In the genomic region with DNA sequence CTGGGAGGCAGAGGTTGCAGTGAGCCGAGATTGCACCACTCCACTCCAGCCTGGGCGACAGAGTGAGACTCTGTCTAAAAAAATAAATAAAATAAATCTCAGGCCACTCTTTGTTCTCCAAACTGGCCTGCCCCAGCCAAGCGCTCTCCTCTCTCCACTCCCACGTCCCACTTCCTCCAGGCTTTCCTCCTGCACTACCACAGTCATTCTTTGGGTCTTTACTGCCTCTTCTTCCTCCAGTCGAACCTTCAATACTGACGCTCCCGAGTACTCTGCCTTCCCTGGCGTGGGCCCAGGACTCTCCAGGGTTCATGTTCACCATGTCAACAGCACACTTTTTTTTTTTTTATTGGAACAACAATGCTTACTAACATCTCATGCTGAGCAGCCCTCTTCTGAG, we compare ENCODE assay signal across 19 cellular contexts. TPM values are rescaled to one million over a fixed set of nuclear protein-coding genes. Genes with fewer than 3 reads are reported as not detected.
DNase-seq lines count a peak whose midpoint lies in the region; ATAC-seq, FAIRE-seq and TF ChIP-seq lines count a peak whose summit lies in the region.
"Had no signal": no experiment of that assay in that cellular context is flagged by ENCODE, and none has a peak within 500 bp of the region (broad histone marks: within the 10 kb centered on the region; RNA-seq: fewer than 3 reads in every experiment).

No MANE protein-coding gene starts in this region.

- H3K4me3 Mint-ChIP-seq in natural killer cell, result no peak overlapping the region
- H3K4me3 Mint-ChIP-seq: endodermal cell had no signal

- intact Hi-C loops in left ventricle myocardium superior (cut with micrococcal nuclease) (no loop called here), sciatic nerve (cut with DNase I) (no loop called here), natural killer cell (cut with micrococcal nuclease) (no loop called here)

- H3K9me3 ChIP-seq in Loucy (ENCODE audit: insufficient read depth, low read depth, low read length), result no peaks in the 10 kb centered on the region
- H3K9me3 ChIP-seq in small intestine (ENCODE audit: control insufficient read depth, low read depth), result no peaks in the 10 kb centered on the region
- H3K9me3 ChIP-seq: BE2C had no signal

- no peak overlapping the region for H2AFZ ChIP-seq in Loucy (ENCODE audit: low read length)
- H2AFZ ChIP-seq: GM23248 had no signal

- H3K27ac Mint-ChIP-seq in natural killer cell, result no peak overlapping the region
- H3K27ac Mint-ChIP-seq: endodermal cell had no signal

- peaks cover 17 to 25% of the 10 kb centered on the region in 2 donors for H3K4me1 Mint-ChIP-seq in natural killer cell

- DNase-seq in cardiac fibroblast (ENCODE audit: low read depth in 2 of 2), result peak; percentile 48 to 55
- peak; percentile 84 for DNase-seq in left ventricle myocardium superior
- no peak for DNase-seq in sciatic nerve (ENCODE audit: low spot score)
- DNase-seq in Ammon's horn (ENCODE audit: low spot score), result no peak
- DNase-seq in small intestine, result no peak
- DNase-seq in SIG-M5 treated with dmso at 0.1 percent for 504 hours (lab: John Stamatoyannopoulos, UW; ENCODE audit: unreplicated experiment), result no peak
- no peak for DNase-seq in natural killer cell
- DNase-seq: activated CD8-positive, alpha-beta memory T cell treated with anti-CD3 and anti-CD28 coated beads, Interleukin-2, amount 50 U/mL, for 4 hours; BE2C; DND-41; endodermal cell; GM23248; KG1; NCI-H187 treated with DMSO at 0.1 percent for 48 hours; SIG-M5; stimulated activated CD4-positive, alpha-beta T cell treated with anti-CD3 and anti-CD28 coated beads, Interleukin-4, amount 100 ng/mL, for 4 hours; stimulated activated naive CD4-positive, alpha-beta T cell treated with Interleukin-2 at 50 U/mL for 16 hours had no signal

- H3K27me3 ChIP-seq in Loucy (ENCODE audit: insufficient read depth, low read length, poor library complexity, severe bottlenecking) (no peaks in the 10 kb centered on the region), small intestine (ENCODE audit: control insufficient read depth in 2 of 2, insufficient read depth in 2 of 2, low read length in 2 of 2) (no peaks in the 10 kb centered on the region)
- H3K27me3 ChIP-seq: BE2C had no signal

- no peaks in the 10 kb centered on the region for H3K9me3 Mint-ChIP-seq in natural killer cell

- H3K4me1 ChIP-seq in Loucy (ENCODE audit: insufficient read depth, low read length, poor library complexity, severe bottlenecking), result peaks cover 32% of the 10 kb centered on the region
- peaks cover 3 to 4% of the 10 kb centered on the region in 2 donors for H3K4me1 ChIP-seq in small intestine (ENCODE audit: control insufficient read depth in 2 of 2, insufficient read depth in 1 of 2, low read depth in 1 of 2, low read length in 1 of 2)
- H3K4me1 ChIP-seq: BE2C had no signal

- ATAC-seq in left ventricle myocardium superior, result peak; percentile 73
- peak; percentile 79 for ATAC-seq in sciatic nerve
- ATAC-seq in natural killer cell, result no peak
- ATAC-seq: GM12878 had no signal

- H3K9ac ChIP-seq in Loucy (ENCODE audit: low read depth, low read length, poor library complexity, severe bottlenecking), result peak overlapping the region; percentile 68
- H3K9ac ChIP-seq: GM23248 had no signal

- WGBS in small intestine, 3 donors, result 58 to 62% (median 62%) methylated on average over 8 of the region's 8 CpGs

- no peak for TF ChIP-seq CTCF in Loucy (conservative IDR thresholded peaks at IDR 0.05; ENCODE audit: low read length)
- TF ChIP-seq CTCF in cardiac fibroblast (IDR thresholded peaks at IDR 0.05; ENCODE audit: low read depth, low read length), result no peak
- TF ChIP-seq CTCF in natural killer cell (IDR thresholded peaks at IDR 0.05), result no peak

- no peaks in the 10 kb centered on the region for H3K36me3 Mint-ChIP-seq in natural killer cell

- no peaks in the 10 kb centered on the region for H3F3A ChIP-seq in Loucy (ENCODE audit: low read depth)

- peaks cover 91% of the 10 kb centered on the region for H3K79me2 ChIP-seq in Loucy (ENCODE audit: insufficient read depth, low read length)

- H3K27ac ChIP-seq in small intestine (ENCODE audit: low read depth in 1 of 2, low read length in 1 of 2), result no peak overlapping the region
- H3K27ac ChIP-seq: GM23248 had no signal

- peaks cover 15% of the 10 kb centered on the region for H4K20me1 ChIP-seq in Loucy (ENCODE audit: insufficient read depth, low read length, poor library complexity, severe bottlenecking)

- no peaks in the 10 kb centered on the region for H3K9me2 ChIP-seq in Loucy (replicated peaks; ENCODE audit: low read depth, low read length)

- no peaks in the 10 kb centered on the region for H3K27me3 Mint-ChIP-seq in natural killer cell (ENCODE audit: low read depth in 2 of 2)

- FAIRE-seq in small intestine (lab: Jason Lieb, UNC), result no peak
- FAIRE-seq: GM12878 had no signal

- no peak overlapping the region for H3K4me3 ChIP-seq in Loucy (ENCODE audit: low read length, poor library complexity, severe bottlenecking)
- H3K4me3 ChIP-seq in cardiac fibroblast (replicated peaks in 1 of 2; ENCODE audit: low read depth in 2 of 2, low read length in 2 of 2), result no peak overlapping the region
- H3K4me3 ChIP-seq in small intestine (ENCODE audit: low read depth in 1 of 2, low read length in 2 of 2), result no peak overlapping the region
- H3K4me3 ChIP-seq: GM12878, GM23248 had no signal

- H3K4me2 ChIP-seq in Loucy (ENCODE audit: low read depth, low read length, poor library complexity, severe bottlenecking), result no peak overlapping the region

- H3K36me3 ChIP-seq in Loucy (ENCODE audit: insufficient read depth, low read length) (no peaks in the 10 kb centered on the region; the same call in 1 of the 2 replicates), small intestine (ENCODE audit: control insufficient read depth in 2 of 2, insufficient read depth in 2 of 2, low read length in 2 of 2) (no peaks in the 10 kb centered on the region)
- H3K36me3 ChIP-seq: BE2C had no signal

RNA-seq across cellular contexts. Expression of gene RNF130, which starts 23.9 kb away (rescaled TPM):
- total RNA-seq in left ventricle myocardium superior (46.8 TPM), sciatic nerve (118 TPM), natural killer cell (10 to 100 TPM; 24.4 to 35.0 (median 25.5) TPM)
- 10 to 100 TPM; 15.9 to 40.2 (median 34.6) TPM for polyA plus RNA-seq in small intestine

Comparison
In these comparisons a context has a peak if more than half of its experiments do, and no peak if none do; other contexts are left out.
1. DNase-seq: peak in cardiac fibroblast (2 of 2) and left ventricle myocardium superior (single experiment); none in sciatic nerve (single experiment), Ammon's horn (single experiment), small intestine (single experiment), SIG-M5 treated with dmso at 0.1 percent for 504 hours (single experiment) and natural killer cell (single experiment).
2. ATAC-seq: peak in left ventricle myocardium superior (single experiment) and sciatic nerve (single experiment); none in natural killer cell (0 of 3).